9 cellular contexts compared by ENCODE assay signal in genomic region chr3:50156991-50157493, GRCh38. TPM values are rescaled to one million over a fixed set of nuclear protein-coding genes. Genes with fewer than 3 reads are reported as not detected.
DNase-seq lines count a peak whose midpoint lies in the region; ATAC-seq and TF ChIP-seq lines count a peak whose summit lies in the region.
"Had no signal": no experiment of that assay in that cellular context is flagged by ENCODE, and none has a peak within 500 bp of the region (broad histone marks: within the 10 kb centered on the region; RNA-seq: fewer than 3 reads in every experiment).

No MANE protein-coding gene starts in this region.

- H3K36me3 Mint-ChIP-seq in endodermal cell (ENCODE audit: low read depth) = peaks cover 2% of the 10 kb centered on the region

- H3K27ac Mint-ChIP-seq in endodermal cell = peak overlapping the region; percentile 70

- 10 to 16% methylated on average over 11 to 12 of the region's 13 CpGs for WGBS in endodermal cell (ENCODE audit: insufficient coverage in 1 of 2, insufficient read length in 1 of 2), 2 experiments

- peak overlapping the region; percentile 93 for H3K4me3 Mint-ChIP-seq in endodermal cell

- no peak for TF ChIP-seq POLR2A in uterus (IDR thresholded peaks at IDR 0.05)

- DNase-seq in left ventricle myocardium inferior (no peak), cardiac septum (ENCODE audit: low spot score) (no peak), endodermal cell (peak; percentile 84), mucosa of descending colon (peak in 2 of 3 donors; percentile 61 to 63), uterus (no peak), amniotic stem cell (lab: John Stamatoyannopoulos, UW) (no peak), midbrain (lab: John Stamatoyannopoulos, UW) (no peak)
- DNase-seq: activated effector memory CD4-positive, alpha-beta T cell treated with anti-CD3 and anti-CD28 coated beads, Interleukin-2, amount 50 U/mL, for 16 hours had no signal

- no peak overlapping the region for H3K9ac ChIP-seq in endodermal cell (ENCODE audit: extremely low read depth, low read length, poor library complexity, severe bottlenecking)

- H3K4me3 ChIP-seq in left ventricle myocardium inferior = peak overlapping the region; percentile 74
- peak overlapping the region; percentile 85 for H3K4me3 ChIP-seq in endodermal cell (ENCODE audit: low read length)
- no peak overlapping the region for H3K4me3 ChIP-seq in mucosa of descending colon
- H3K4me3 ChIP-seq in uterus = peak overlapping the region; percentile 22 to 36

- H3K27me3 ChIP-seq in left ventricle myocardium inferior (ENCODE audit: low read depth) (peaks cover 4% of the 10 kb centered on the region), endodermal cell (ENCODE audit: control insufficient read depth, insufficient read depth, low read length, poor library complexity, severe bottlenecking) (peaks cover 25% of the 10 kb centered on the region), uterus (no peaks in the 10 kb centered on the region)

- no peak for TF ChIP-seq CTCF in left ventricle myocardium inferior (IDR thresholded peaks at IDR 0.05; ENCODE audit: borderline replicate concordance)
- TF ChIP-seq CTCF in endodermal cell (conservative IDR thresholded peaks at IDR 0.05) = no peak
- no peak for TF ChIP-seq CTCF in mucosa of descending colon (IDR thresholded peaks at IDR 0.05)
- no peak for TF ChIP-seq CTCF in uterus (IDR thresholded peaks at IDR 0.05)

- peak overlapping the region; percentile 88 for H3K27ac ChIP-seq in left ventricle myocardium inferior (replicated peaks)
- peak overlapping the region; percentile 43 for H3K27ac ChIP-seq in endodermal cell (ENCODE audit: low read depth, low read length)
- peak overlapping the region; percentile 81 to 84 for H3K27ac ChIP-seq in uterus

- H3K4me1 Mint-ChIP-seq in endodermal cell = peaks cover 48% of the 10 kb centered on the region

- no peaks in the 10 kb centered on the region for H3K9me3 ChIP-seq in left ventricle myocardium inferior (replicated peaks)
- no peaks in the 10 kb centered on the region for H3K9me3 ChIP-seq in endodermal cell (ENCODE audit: control insufficient read depth, low read length)
- no peaks in the 10 kb centered on the region for H3K9me3 ChIP-seq in mucosa of descending colon
- no peaks in the 10 kb centered on the region for H3K9me3 ChIP-seq in uterus

- no peaks in the 10 kb centered on the region for H3K36me3 ChIP-seq in left ventricle myocardium inferior
- no peaks in the 10 kb centered on the region for H3K36me3 ChIP-seq in endodermal cell (ENCODE audit: control insufficient read depth, insufficient read depth, low read length)
- no peaks in the 10 kb centered on the region for H3K36me3 ChIP-seq in mucosa of descending colon (ENCODE audit: low read depth)
- H3K36me3 ChIP-seq in uterus = no peaks in the 10 kb centered on the region

- ATAC-seq in mucosa of descending colon (peak; percentile 38), GM19463 (IDR thresholded peaks at IDR 0.05; ENCODE audit: unreplicated experiment) (no peak)

- intact Hi-C loops in left ventricle myocardium inferior (cut with micrococcal nuclease) (no loop called here), cardiac septum (cut with DNase I) (no loop called here), mucosa of descending colon (cut with DNase I, micrococcal nuclease) (no loop called here), uterus (cut with DNase I; ENCODE audit: low total_unique reads) (no loop called here)

- peaks cover 15% of the 10 kb centered on the region for H3K27me3 Mint-ChIP-seq in endodermal cell (ENCODE audit: insufficient read depth)

- H3K4me1 ChIP-seq in left ventricle myocardium inferior (peaks cover 65% of the 10 kb centered on the region), endodermal cell (ENCODE audit: control insufficient read depth, insufficient read depth, low read length) (peaks cover 22% of the 10 kb centered on the region), mucosa of descending colon (ENCODE audit: low read depth) (peaks cover 16% of the 10 kb centered on the region), uterus (peaks cover 0 to 31% of the 10 kb centered on the region in 2 donors)

- H3K9me3 Mint-ChIP-seq in endodermal cell = no peaks in the 10 kb centered on the region

RNA-seq across cellular contexts. Expression of gene SEMA3F, which starts 1.9 kb away (rescaled TPM):
- total RNA-seq in left ventricle myocardium inferior (10.2 TPM), cardiac septum (10.0 TPM), endodermal cell (10 to 100 TPM; 44.8 to 63.2 TPM), mucosa of descending colon (10 to 100 TPM; 10.7 to 15.3 (median 14.6) TPM), uterus (10 to 100 TPM; 10.5 to 33.1 (median 12.9) TPM)
- 32.1 TPM for polyA plus RNA-seq in endodermal cell (2013, experiment 1 of 2)
- 33.4 TPM for polyA plus RNA-seq in endodermal cell (2013, experiment 2 of 2)

RNA-seq across cellular contexts. Expression of gene GNAT1, which starts 34.4 kb away (rescaled TPM):
- total RNA-seq in left ventricle myocardium inferior (not detected), cardiac septum (not detected), endodermal cell (1 to 10 TPM in 1 of 2 donors, under 1 TPM in 1; 0.42 to 1.2 TPM), mucosa of descending colon (not detected), uterus (not detected)
- 0.11 TPM for polyA plus RNA-seq in endodermal cell (2013, experiment 1 of 2)
- polyA plus RNA-seq in endodermal cell (2013, experiment 2 of 2) = 0.12 TPM

RNA-seq across cellular contexts. Expression of gene SLC38A3, which starts 48.0 kb away (rescaled TPM):
- 10.4 TPM for total RNA-seq in left ventricle myocardium inferior
- total RNA-seq in cardiac septum = 6.6 TPM
- 1 to 10 TPM; 1.5 to 1.9 TPM for total RNA-seq in endodermal cell
- 4.4 TPM for polyA plus RNA-seq in endodermal cell (2013, experiment 1 of 2)
- 4.3 TPM for polyA plus RNA-seq in endodermal cell (2013, experiment 2 of 2)
- total RNA-seq in mucosa of descending colon = under 1 TPM in 2 of 3 donors, not detected in 1; 0.29 to 0.32 TPM
- 1 to 10 TPM in 1 of 4 donors, under 1 TPM in 1, not detected in 2; 0.69 to 4.1 TPM for total RNA-seq in uterus

Comparison
In these comparisons a context has a peak if more than half of its experiments do, and no peak if none do; other contexts are left out.
1. DNase-seq: peak in endodermal cell (single experiment) and mucosa of descending colon (2 of 3); none in left ventricle myocardium inferior (single experiment), cardiac septum (single experiment), uterus (0 of 2), amniotic stem cell (single experiment) and midbrain (single experiment).
2. Peak in every context shown above with its lines, with median percentiles within 50 percentile points of each other: H3K27ac ChIP-seq.